ENCODE assay signal across 11 cellular contexts in the genomic region with DNA sequence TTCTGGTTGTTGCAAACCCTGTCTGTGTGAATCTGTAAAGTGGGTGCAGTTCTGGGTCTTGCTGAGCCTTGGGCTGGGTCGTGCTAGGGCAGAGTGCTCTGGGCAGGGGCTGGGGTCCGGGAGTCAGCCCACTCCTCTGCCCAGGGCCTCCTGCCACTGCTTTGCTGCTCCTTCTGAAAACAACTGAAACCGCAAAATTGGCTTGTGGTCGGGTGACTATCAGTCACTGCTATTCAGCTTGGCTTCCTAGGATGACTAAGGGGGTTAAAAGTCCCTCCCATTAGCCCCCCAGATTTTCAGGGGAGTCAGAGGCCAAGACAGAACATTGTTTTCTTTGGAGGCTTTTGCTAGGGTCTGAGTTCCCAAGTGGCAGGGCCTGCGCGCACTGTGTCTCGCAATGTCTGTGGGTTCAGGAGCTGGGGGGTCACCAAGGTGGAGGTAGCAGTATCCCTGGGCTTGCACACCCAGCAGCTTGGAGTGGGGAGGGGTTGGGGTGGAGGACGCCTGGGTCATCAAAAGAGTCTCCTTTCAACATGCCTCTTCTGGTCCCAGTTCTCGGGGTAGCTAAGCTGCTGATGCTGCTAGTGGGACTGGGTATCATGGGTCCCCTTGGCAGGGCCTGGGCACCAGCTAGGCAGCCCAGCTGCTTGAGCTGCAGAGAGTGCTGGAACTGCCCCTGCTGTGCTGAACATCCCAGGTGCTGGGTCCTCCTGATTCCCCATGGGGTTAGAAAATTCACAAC. TPM values are rescaled to one million over a fixed set of nuclear protein-coding genes. Genes with fewer than 3 reads are reported as not detected.
DNase-seq lines count a peak whose midpoint lies in the region; ATAC-seq, FAIRE-seq and TF ChIP-seq lines count a peak whose summit lies in the region.
"Had no signal": no experiment of that assay in that cellular context is flagged by ENCODE, and none has a peak within 500 bp of the region (broad histone marks: within the 10 kb centered on the region; RNA-seq: fewer than 3 reads in every experiment).

No MANE protein-coding gene starts in this region.

- 67% methylated on average over 9 of the region's 9 CpGs for WGBS in smooth muscle cell (ENCODE audit: low lambda C conversion rate)

- H3K4me1 ChIP-seq in smooth muscle cell (ENCODE audit: low read depth) = peaks cover 3% of the 10 kb centered on the region

- H3K27ac ChIP-seq in smooth muscle cell (ENCODE audit: low read depth) = peak overlapping the region; percentile 24
- H3K27ac ChIP-seq: stomach had no signal

- peaks cover 2% of the 10 kb centered on the region for H3F3A ChIP-seq in smooth muscle cell (ENCODE audit: low read depth)

- no peak for ATAC-seq in GM19455 (IDR thresholded peaks at IDR 0.05; ENCODE audit: unreplicated experiment)
- ATAC-seq in GM21526 (IDR thresholded peaks at IDR 0.05; ENCODE audit: low FRiP score, unreplicated experiment) = no peak

- peak; percentile 84 for DNase-seq in EH (ENCODE audit: low read depth)
- peak; percentile 36 for DNase-seq in NOMO-1 treated with dmso at 0.1 percent for 144 hours (lab: John Stamatoyannopoulos, UW; ENCODE audit: unreplicated experiment)
- peak; percentile 58 for DNase-seq in activated gamma-delta T cell treated with anti-CD3 and anti-CD28 coated beads, Interleukin-2, amount 50 U/mL, for 16 hours (ENCODE audit: low read depth)
- no peak for DNase-seq in smooth muscle cell (lab: John Stamatoyannopoulos, UW; ENCODE audit: unreplicated experiment)
- DNase-seq in GM12891 (ENCODE audit: insufficient read length, low spot score) = no peak
- DNase-seq in GM20000 (ENCODE audit: low spot score) = no peak
- DNase-seq: hypothalamus, stomach had no signal

- H3K79me2 ChIP-seq in smooth muscle cell (ENCODE audit: low read depth) = no peaks in the 10 kb centered on the region

- no peaks in the 10 kb centered on the region for H3K27me3 ChIP-seq in smooth muscle cell (ENCODE audit: low read depth)

- FAIRE-seq in GM12891 (lab: Jason Lieb, UNC) = no peak

- no peak overlapping the region for H3K9ac ChIP-seq in smooth muscle cell (ENCODE audit: low read depth)

- H3K36me3 ChIP-seq in smooth muscle cell (ENCODE audit: low read depth) = no peaks in the 10 kb centered on the region
- H3K36me3 ChIP-seq: stomach had no signal

- no peak overlapping the region for H2AFZ ChIP-seq in smooth muscle cell (ENCODE audit: low read depth)

- H4K20me1 ChIP-seq in smooth muscle cell (ENCODE audit: low read depth) = no peaks in the 10 kb centered on the region

- H3K4me3 ChIP-seq in smooth muscle cell = no peak overlapping the region
- H3K4me3 ChIP-seq: stomach had no signal

- TF ChIP-seq POLR2A in GM12891 (IDR thresholded peaks at IDR 0.05; ENCODE audit: low read depth, low read length) = no peak

- no peaks in the 10 kb centered on the region for H3K9me3 ChIP-seq in smooth muscle cell (replicated peaks; ENCODE audit: low read depth)
- H3K9me3 ChIP-seq: stomach had no signal

- H3K4me2 ChIP-seq in smooth muscle cell = peak overlapping the region; percentile 49

- TF ChIP-seq CTCF in smooth muscle cell (IDR thresholded peaks at IDR 0.05; ENCODE audit: borderline replicate concordance, insufficient read depth, poor library complexity, severe bottlenecking) = no peak
- TF ChIP-seq CTCF in GM20000 (IDR thresholded peaks at IDR 0.05; ENCODE audit: extremely low read depth, missing control alignments) = no peak

TF ChIP-seq in GM12891, 5 proteins besides CTCF, POLR2A, EP300 and RAD21:
- no peak for TF ChIP-seq SPI1 (IDR thresholded peaks at IDR 0.05; ENCODE audit: low read depth, low read length)
- no peak for TF ChIP-seq POLR2AphosphoS5 (IDR thresholded peaks at IDR 0.05; ENCODE audit: low read depth, low read length)
- TF ChIP-seq PAX5 (IDR thresholded peaks at IDR 0.05; ENCODE audit: insufficient read depth, low read length, severe bottlenecking) = no peak
- TF ChIP-seq TAF1 (IDR thresholded peaks at IDR 0.05; ENCODE audit: low read depth, low read length) = no peak
- no peak for TF ChIP-seq POU2F2 (IDR thresholded peaks at IDR 0.05; ENCODE audit: low read depth, low read length)

RNA-seq across cellular contexts. Expression of a gene that starts 13.5 kb away (rescaled TPM):
- not detected in 2 replicates for total RNA-seq in smooth muscle cell
- not detected in 2 replicates for polyA plus RNA-seq in smooth muscle cell
- polyA plus RNA-seq in GM12891 (2012; ENCODE audit: low read depth, missing spikeins) = 0.04 TPM
- total RNA-seq: SK-MEL-5 had no signal

RNA-seq across cellular contexts. Expression of a gene that starts 25.6 kb away (rescaled TPM):
- total RNA-seq in smooth muscle cell = 5.8 and 17.5 TPM in 2 replicates
- polyA plus RNA-seq in smooth muscle cell = 7.7 and 8.3 TPM in 2 replicates
- 0.73 TPM for polyA plus RNA-seq in GM12891 (2012; ENCODE audit: low read depth, missing spikeins)

Comparison
In these comparisons a context has a peak if more than half of its experiments do, and no peak if none do; other contexts are left out.
1. DNase-seq: peak in EH (single experiment), NOMO-1 treated with dmso at 0.1 percent for 144 hours (single experiment) and activated gamma-delta T cell treated with anti-CD3 and anti-CD28 coated beads, Interleukin-2, amount 50 U/mL, for 16 hours (single experiment); none in smooth muscle cell (single experiment), GM12891 (single experiment) and GM20000 (single experiment).